ENCODE assay signal across 16 cellular contexts in genomic region chr2:64481665-64482064, GRCh38.
"Had no signal": no experiment of that assay in that cellular context is flagged by ENCODE, and none has a peak within 500 bp of the region (broad histone marks: within the 10 kb centered on the region; RNA-seq: fewer than 3 reads in every experiment).

No MANE protein-coding gene starts in this region.

- H3K4me1 ChIP-seq: colonic mucosa, left lung, lower lobe of right lung had no signal

- DNase-seq: colonic mucosa; cortex of kidney; effector CD8-positive, alpha-beta T cell; effector memory CD8-positive, alpha-beta T cell; foreskin keratinocyte; heart left ventricle; hippocampal formation; left cardiac atrium; left lung; left ventricle myocardium superior; lower lobe of right lung; mesenchymal stem cell; mucosa of descending colon; naive B cell had no signal

- H3K27me3 ChIP-seq: colonic mucosa, esophagus muscularis mucosa, foreskin keratinocyte, gastroesophageal sphincter, heart left ventricle, left lung had no signal

- H3K9me3 ChIP-seq: colonic mucosa, esophagus muscularis mucosa, gastroesophageal sphincter, heart left ventricle, left lung, lower lobe of right lung, mucosa of descending colon had no signal

- H3K4me3 ChIP-seq: colonic mucosa, esophagus muscularis mucosa, gastroesophageal sphincter, heart left ventricle, left lung, lower lobe of right lung, mucosa of descending colon had no signal

- H3K27ac ChIP-seq: colonic mucosa, esophagus muscularis mucosa, gastroesophageal sphincter, heart left ventricle, left lung, lower lobe of right lung had no signal

- H3K36me3 ChIP-seq: colonic mucosa, esophagus muscularis mucosa, gastroesophageal sphincter, heart left ventricle, left lung, lower lobe of right lung had no signal

- ATAC-seq: effector memory CD8-positive, alpha-beta T cell; foreskin keratinocyte; gastroesophageal sphincter; heart left ventricle; left cardiac atrium; left lung; left ventricle myocardium superior; lower lobe of right lung; mucosa of descending colon had no signal
